In the genomic region with DNA sequence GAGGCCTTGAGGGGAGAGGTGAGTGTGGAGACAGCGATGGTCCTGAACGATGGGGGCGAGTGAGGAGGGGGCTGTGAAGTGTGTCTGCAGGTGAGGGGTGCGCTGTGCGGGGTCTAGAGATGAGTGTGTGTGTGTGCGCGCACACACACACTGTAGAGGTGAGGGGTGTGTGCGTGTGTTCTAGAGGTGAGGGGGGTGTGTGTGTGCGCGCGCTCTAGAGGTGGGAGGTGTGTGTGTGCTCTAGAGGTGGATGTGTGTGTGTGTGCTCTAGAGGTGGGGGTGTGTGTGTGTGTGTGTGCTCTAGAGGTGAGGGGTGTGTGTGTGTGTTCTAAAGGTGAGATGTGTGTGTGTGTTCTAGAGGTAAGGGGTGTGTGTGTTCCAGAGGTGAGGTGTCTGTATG, we compare ENCODE assay signal across 8 cellular contexts. TPM values are rescaled to one million over a fixed set of nuclear protein-coding genes. Genes with fewer than 3 reads are reported as not detected.
DNase-seq lines count a peak whose midpoint lies in the region; ATAC-seq and TF ChIP-seq lines count a peak whose summit lies in the region.

No MANE protein-coding gene starts in this region.

- no peak overlapping the region for H3K27ac Mint-ChIP-seq in CD4-positive, alpha-beta T cell
- no peak overlapping the region for H3K27ac Mint-ChIP-seq in activated CD4-positive, alpha-beta memory T cell treated with anti-CD3 and anti-CD28 coated beads for 36 hours

- H3K27me3 ChIP-seq in CD4-positive, alpha-beta T cell (ENCODE audit: control insufficient read depth, insufficient read depth, low read length): no peaks in the 10 kb centered on the region

- H3K9me3 Mint-ChIP-seq in CD4-positive, alpha-beta T cell: no peaks in the 10 kb centered on the region
- H3K9me3 Mint-ChIP-seq in activated CD4-positive, alpha-beta memory T cell treated with anti-CD3 and anti-CD28 coated beads for 36 hours: no peaks in the 10 kb centered on the region

- H3K27me3 Mint-ChIP-seq in CD4-positive, alpha-beta T cell: peaks cover 12% of the 10 kb centered on the region
- H3K27me3 Mint-ChIP-seq in activated CD4-positive, alpha-beta memory T cell treated with anti-CD3 and anti-CD28 coated beads for 36 hours: peaks cover 3% of the 10 kb centered on the region

- peak overlapping the region; percentile 77 for H3K4me3 Mint-ChIP-seq in CD4-positive, alpha-beta T cell
- H3K4me3 Mint-ChIP-seq in activated CD4-positive, alpha-beta memory T cell treated with anti-CD3 and anti-CD28 coated beads for 36 hours: peak overlapping the region; percentile 51

- CTCF ChIA-PET in CD4-positive, alpha-beta T cell (lab: Charles Lee): no interaction called here
- CTCF ChIA-PET in activated CD4-positive, alpha-beta memory T cell treated with anti-CD3 and anti-CD28 coated beads for 36 hours (lab: Charles Lee): no interaction called here

- intact Hi-C loops in CD4-positive, alpha-beta T cell (cut with DNase I, micrococcal nuclease): no loop called here
- intact Hi-C loops in activated CD4-positive, alpha-beta memory T cell treated with anti-CD3 and anti-CD28 coated beads for 36 hours (cut with micrococcal nuclease): loop anchor here (1.0 kb wide), 1 partner anchor 22 kb away; the partner anchor contains the start of gene FAM200B

- DNase-seq in CD4-positive, alpha-beta T cell: no peak
- no peak for DNase-seq in activated CD4-positive, alpha-beta memory T cell treated with anti-CD3 and anti-CD28 coated beads for 36 hours
- DNase-seq in fibroblast of the aortic adventitia (ENCODE audit: low read depth): no peak
- no peak for DNase-seq in skeletal muscle cell (ENCODE audit: low read depth)
- DNase-seq in stimulated activated CD4-positive, alpha-beta T cell treated with anti-CD3 and anti-CD28 coated beads, Interleukin-2, amount 100 ng/mL, for 24 hours: no peak
- DNase-seq in putamen (ENCODE audit: low spot score): no peak
- no peak for DNase-seq in central memory CD4-positive, alpha-beta T cell
- no peak for DNase-seq in H4 (ENCODE audit: low spot score)

- POLR2A ChIA-PET in CD4-positive, alpha-beta T cell (lab: Charles Lee): interaction anchor here (1.3 kb wide), 1 partner anchor 21 kb away, joined by 5 read pairs; no protein-coding TSS in a partner anchor
- POLR2A ChIA-PET in activated CD4-positive, alpha-beta memory T cell treated with anti-CD3 and anti-CD28 coated beads for 36 hours (lab: Charles Lee): no interaction called here

- H3K36me3 Mint-ChIP-seq in CD4-positive, alpha-beta T cell (ENCODE audit: low read depth): no peaks in the 10 kb centered on the region
- H3K36me3 Mint-ChIP-seq in activated CD4-positive, alpha-beta memory T cell treated with anti-CD3 and anti-CD28 coated beads for 36 hours: no peaks in the 10 kb centered on the region

- TF ChIP-seq CTCF in CD4-positive, alpha-beta T cell (IDR thresholded peaks at IDR 0.05): no peak
- TF ChIP-seq CTCF in fibroblast of the aortic adventitia (IDR thresholded peaks at IDR 0.05; ENCODE audit: insufficient read depth, low read length): no peak

- H3K4me1 Mint-ChIP-seq in CD4-positive, alpha-beta T cell (ENCODE audit: low read depth): peaks cover 11% of the 10 kb centered on the region
- H3K4me1 Mint-ChIP-seq in activated CD4-positive, alpha-beta memory T cell treated with anti-CD3 and anti-CD28 coated beads for 36 hours (ENCODE audit: low read depth): peaks cover 7% of the 10 kb centered on the region

- H3K27ac ChIP-seq in CD4-positive, alpha-beta T cell (ENCODE audit: low read depth, low read length): no peak overlapping the region

- no peaks in the 10 kb centered on the region for H3K9me3 ChIP-seq in CD4-positive, alpha-beta T cell (ENCODE audit: control insufficient read depth, low read length)

- peak overlapping the region; percentile 67 for H3K4me3 ChIP-seq in fibroblast of the aortic adventitia (ENCODE audit: low read depth, low read length)
- H3K4me3 ChIP-seq in skeletal muscle cell (ENCODE audit: low read depth, low read length): peak overlapping the region; percentile 48

- ATAC-seq in CD4-positive, alpha-beta T cell (ENCODE audit: poor library complexity): peak; percentile 19

RNA-seq across cellular contexts. Expression of gene BST1, which starts 0.6 kb away (rescaled TPM):
- total RNA-seq in CD4-positive, alpha-beta T cell: 1 to 10 TPM; 1.0 to 1.2 TPM
- under 1 TPM; 0.19 to 0.67 TPM for total RNA-seq in activated CD4-positive, alpha-beta memory T cell treated with anti-CD3 and anti-CD28 coated beads for 36 hours
- 19.7 and 54.9 TPM in 2 replicates for total RNA-seq in fibroblast of the aortic adventitia (ENCODE audit: low replicate concordance)
- 0.56 TPM in 1 of 2 replicates, not detected in the other for total RNA-seq in H4 (2014; rRNA removed; shearing (Covaris generic))

RNA-seq across cellular contexts. Expression of gene FAM200B, which starts 21.8 kb away (rescaled TPM):
- 10 to 100 TPM; 18.5 to 22.1 TPM for total RNA-seq in CD4-positive, alpha-beta T cell
- total RNA-seq in activated CD4-positive, alpha-beta memory T cell treated with anti-CD3 and anti-CD28 coated beads for 36 hours: 1 to 10 TPM; 8.3 to 8.9 TPM
- 30.4 and 35.3 TPM in 2 replicates for total RNA-seq in fibroblast of the aortic adventitia (ENCODE audit: low replicate concordance)
- 88.1 and 143 TPM in 2 replicates for total RNA-seq in H4 (2014; rRNA removed; shearing (Covaris generic))

RNA-seq across cellular contexts. Expression of gene FBXL5, which starts 48.3 kb away (rescaled TPM):
- 10 to 100 TPM; 60.1 to 62.5 TPM for total RNA-seq in CD4-positive, alpha-beta T cell
- total RNA-seq in activated CD4-positive, alpha-beta memory T cell treated with anti-CD3 and anti-CD28 coated beads for 36 hours: 10 to 100 TPM; 26.5 to 30.4 TPM
- 107 and 129 TPM in 2 replicates for total RNA-seq in fibroblast of the aortic adventitia (ENCODE audit: low replicate concordance)
- total RNA-seq in H4 (2014; rRNA removed; shearing (Covaris generic)): 67.4 and 78.1 TPM in 2 replicates
